1 cellular context compared by ENCODE assay signal in the genomic region with DNA sequence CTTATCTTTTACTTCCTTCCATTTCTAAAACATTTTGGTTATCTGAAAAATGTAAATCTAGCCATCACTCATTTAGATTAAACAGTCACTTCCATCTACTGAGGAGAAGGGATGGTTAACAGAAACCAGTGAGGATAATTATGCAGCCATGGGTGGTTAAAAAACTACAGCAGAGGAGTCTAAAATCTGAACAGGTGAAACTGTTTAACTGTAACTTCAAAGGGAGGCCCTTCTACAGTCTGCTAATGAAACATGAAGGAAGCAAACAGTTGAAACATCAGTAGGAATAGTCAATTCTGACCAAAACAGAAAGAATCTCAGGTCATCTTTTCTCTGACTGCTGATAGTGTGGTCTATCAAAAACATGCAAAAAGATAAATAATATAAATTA.
A peak's percentile ranks its signal among the peaks of the same experiment; 100 is the strongest.
TF ChIP-seq lines count a peak whose summit lies in the region.

No MANE protein-coding gene starts in this region.

TF ChIP-seq in GM12878, 131 proteins besides CTCF, POLR2A, EP300 and RAD21:
- TF ChIP-seq MTA3 (IDR thresholded peaks at IDR 0.05; ENCODE audit: borderline replicate concordance, low read length) = no peak; the same call in 1 of the 2 replicates
- TF ChIP-seq TCF12 (IDR thresholded peaks at IDR 0.05; ENCODE audit: low read depth, low read length) = no peak
- TF ChIP-seq JUNB (IDR thresholded peaks at IDR 0.05) = peak; percentile 27
- 0 out of 2 replicates have a peak, but pooled peaks have one; percentile 31 for TF ChIP-seq BCL11A (IDR thresholded peaks at IDR 0.05; ENCODE audit: low read depth, low read length)
- TF ChIP-seq FOXM1 (IDR thresholded peaks at IDR 0.05; ENCODE audit: low read depth, low read length) = 0 out of 2 replicates have a peak, but pooled peaks have one; percentile 63
- TF ChIP-seq IKZF2 (IDR thresholded peaks at IDR 0.05) = peak in 1 of 2 experiments; percentile 50; a peak in 1 of 4 replicates
- TF ChIP-seq CREM (IDR thresholded peaks at IDR 0.05; ENCODE audit: low read depth) = peak; percentile 45; the same call in 1 of the 2 replicates
- TF ChIP-seq SRF (IDR thresholded peaks at IDR 0.05; ENCODE audit: low read depth in 2 of 2, low read length in 2 of 2) = no peak
- 0 out of 2 replicates have a peak, but pooled peaks have one; percentile 39 for TF ChIP-seq TBL1XR1 (IDR thresholded peaks at IDR 0.05; ENCODE audit: low read depth, low read length)
- TF ChIP-seq, protein P1, sequence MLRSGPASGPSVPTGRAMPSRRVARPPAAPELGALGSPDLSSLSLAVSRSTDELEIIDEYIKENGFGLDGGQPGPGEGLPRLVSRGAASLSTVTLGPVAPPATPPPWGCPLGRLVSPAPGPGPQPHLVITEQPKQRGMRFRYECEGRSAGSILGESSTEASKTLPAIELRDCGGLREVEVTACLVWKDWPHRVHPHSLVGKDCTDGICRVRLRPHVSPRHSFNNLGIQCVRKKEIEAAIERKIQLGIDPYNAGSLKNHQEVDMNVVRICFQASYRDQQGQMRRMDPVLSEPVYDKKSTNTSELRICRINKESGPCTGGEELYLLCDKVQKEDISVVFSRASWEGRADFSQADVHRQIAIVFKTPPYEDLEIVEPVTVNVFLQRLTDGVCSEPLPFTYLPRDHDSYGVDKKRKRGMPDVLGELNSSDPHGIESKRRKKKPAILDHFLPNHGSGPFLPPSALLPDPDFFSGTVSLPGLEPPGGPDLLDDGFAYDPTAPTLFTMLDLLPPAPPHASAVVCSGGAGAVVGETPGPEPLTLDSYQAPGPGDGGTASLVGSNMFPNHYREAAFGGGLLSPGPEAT (IDR thresholded peaks at IDR 0.05; ENCODE audit: low read depth) = no peak
- TF ChIP-seq TCF7 (IDR thresholded peaks at IDR 0.05; ENCODE audit: borderline replicate concordance) = peak; percentile 92
- no peak for TF ChIP-seq ZSCAN29 (IDR thresholded peaks at IDR 0.05)
- TF ChIP-seq POLR2AphosphoS5 (IDR thresholded peaks at IDR 0.05; ENCODE audit: low read length) = no peak
- no peak for TF ChIP-seq MEF2B (IDR thresholded peaks at IDR 0.05; ENCODE audit: partially characterized antibody, poor library complexity, severe bottlenecking)
- no peak for TF ChIP-seq NR2C1 (IDR thresholded peaks at IDR 0.05)
- 0 out of 4 replicates have a peak, but pooled peaks of 1 of the 2 experiments have one; percentile 2 for TF ChIP-seq BHLHE40 (IDR thresholded peaks at IDR 0.05; ENCODE audit: borderline replicate concordance in 1 of 2, low read depth in 2 of 2, low read length in 1 of 2)
- TF ChIP-seq, protein P2, sequence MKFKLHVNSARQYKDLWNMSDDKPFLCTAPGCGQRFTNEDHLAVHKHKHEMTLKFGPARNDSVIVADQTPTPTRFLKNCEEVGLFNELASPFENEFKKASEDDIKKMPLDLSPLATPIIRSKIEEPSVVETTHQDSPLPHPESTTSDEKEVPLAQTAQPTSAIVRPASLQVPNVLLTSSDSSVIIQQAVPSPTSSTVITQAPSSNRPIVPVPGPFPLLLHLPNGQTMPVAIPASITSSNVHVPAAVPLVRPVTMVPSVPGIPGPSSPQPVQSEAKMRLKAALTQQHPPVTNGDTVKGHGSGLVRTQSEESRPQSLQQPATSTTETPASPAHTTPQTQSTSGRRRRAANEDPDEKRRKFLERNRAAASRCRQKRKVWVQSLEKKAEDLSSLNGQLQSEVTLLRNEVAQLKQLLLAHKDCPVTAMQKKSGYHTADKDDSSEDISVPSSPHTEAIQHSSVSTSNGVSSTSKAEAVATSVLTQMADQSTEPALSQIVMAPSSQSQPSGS (IDR thresholded peaks at IDR 0.05; ENCODE audit: low read length) = peak; percentile 67
- TF ChIP-seq, protein P3, sequence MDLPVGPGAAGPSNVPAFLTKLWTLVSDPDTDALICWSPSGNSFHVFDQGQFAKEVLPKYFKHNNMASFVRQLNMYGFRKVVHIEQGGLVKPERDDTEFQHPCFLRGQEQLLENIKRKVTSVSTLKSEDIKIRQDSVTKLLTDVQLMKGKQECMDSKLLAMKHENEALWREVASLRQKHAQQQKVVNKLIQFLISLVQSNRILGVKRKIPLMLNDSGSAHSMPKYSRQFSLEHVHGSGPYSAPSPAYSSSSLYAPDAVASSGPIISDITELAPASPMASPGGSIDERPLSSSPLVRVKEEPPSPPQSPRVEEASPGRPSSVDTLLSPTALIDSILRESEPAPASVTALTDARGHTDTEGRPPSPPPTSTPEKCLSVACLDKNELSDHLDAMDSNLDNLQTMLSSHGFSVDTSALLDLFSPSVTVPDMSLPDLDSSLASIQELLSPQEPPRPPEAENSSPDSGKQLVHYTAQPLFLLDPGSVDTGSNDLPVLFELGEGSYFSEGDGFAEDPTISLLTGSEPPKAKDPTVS (IDR thresholded peaks at IDR 0.05; ENCODE audit: low read depth, low read length) = no peak
- peak; percentile 16; the same call in 1 of the 2 replicates for TF ChIP-seq CREB1 (IDR thresholded peaks at IDR 0.05; ENCODE audit: low read depth)
- peak; percentile 64 for TF ChIP-seq RUNX3 (IDR thresholded peaks at IDR 0.05; ENCODE audit: low read length)
- TF ChIP-seq NFIC (IDR thresholded peaks at IDR 0.05; ENCODE audit: low read depth, low read length) = 0 out of 2 replicates have a peak, but pooled peaks have one; percentile 55
- no peak for TF ChIP-seq SIN3A (IDR thresholded peaks at IDR 0.05; ENCODE audit: low read depth, low read length)
- TF ChIP-seq, protein P4, sequence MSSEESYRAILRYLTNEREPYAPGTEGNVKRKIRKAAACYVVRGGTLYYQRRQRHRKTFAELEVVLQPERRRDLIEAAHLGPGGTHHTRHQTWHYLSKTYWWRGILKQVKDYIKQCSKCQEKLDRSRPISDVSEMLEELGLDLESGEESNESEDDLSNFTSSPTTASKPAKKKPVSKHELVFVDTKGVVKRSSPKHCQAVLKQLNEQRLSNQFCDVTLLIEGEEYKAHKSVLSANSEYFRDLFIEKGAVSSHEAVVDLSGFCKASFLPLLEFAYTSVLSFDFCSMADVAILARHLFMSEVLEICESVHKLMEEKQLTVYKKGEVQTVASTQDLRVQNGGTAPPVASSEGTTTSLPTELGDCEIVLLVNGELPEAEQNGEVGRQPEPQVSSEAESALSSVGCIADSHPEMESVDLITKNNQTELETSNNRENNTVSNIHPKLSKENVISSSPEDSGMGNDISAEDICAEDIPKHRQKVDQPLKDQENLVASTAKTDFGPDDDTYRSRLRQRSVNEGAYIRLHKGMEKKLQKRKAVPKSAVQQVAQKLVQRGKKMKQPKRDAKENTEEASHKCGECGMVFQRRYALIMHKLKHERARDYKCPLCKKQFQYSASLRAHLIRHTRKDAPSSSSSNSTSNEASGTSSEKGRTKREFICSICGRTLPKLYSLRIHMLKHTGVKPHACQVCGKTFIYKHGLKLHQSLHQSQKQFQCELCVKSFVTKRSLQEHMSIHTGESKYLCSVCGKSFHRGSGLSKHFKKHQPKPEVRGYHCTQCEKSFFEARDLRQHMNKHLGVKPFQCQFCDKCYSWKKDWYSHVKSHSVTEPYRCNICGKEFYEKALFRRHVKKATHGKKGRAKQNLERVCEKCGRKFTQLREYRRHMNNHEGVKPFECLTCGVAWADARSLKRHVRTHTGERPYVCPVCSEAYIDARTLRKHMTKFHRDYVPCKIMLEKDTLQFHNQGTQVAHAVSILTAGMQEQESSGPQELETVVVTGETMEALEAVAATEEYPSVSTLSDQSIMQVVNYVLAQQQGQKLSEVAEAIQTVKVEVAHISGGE (CRISPR knock-in tag; IDR thresholded peaks at IDR 0.05) = no peak
- TF ChIP-seq MTA2 (IDR thresholded peaks at IDR 0.05; ENCODE audit: low read depth) = 0 out of 2 replicates have a peak, but pooled peaks have one; percentile 28
